1 cellular context compared by ENCODE assay signal in genomic region chr19:44593294-44593693, GRCh38.
TF ChIP-seq lines count a peak whose summit lies in the region.

No MANE protein-coding gene starts in this region.

TF ChIP-seq in IMR-90, 13 proteins besides CTCF, POLR2A, EP300 and RAD21 (continued from another document):
- TF ChIP-seq CEBPB (IDR thresholded peaks at IDR 0.05; ENCODE audit: low read depth, low read length) = no peak
- TF ChIP-seq USF2 (IDR thresholded peaks at IDR 0.05; ENCODE audit: low read depth, low read length) = no peak
- TF ChIP-seq NFE2L2 (IDR thresholded peaks at IDR 0.05; ENCODE audit: low read depth, low read length) = no peak
- no peak for TF ChIP-seq MAFK (IDR thresholded peaks at IDR 0.05; ENCODE audit: low read depth, low read length)
- TF ChIP-seq RCOR1 (IDR thresholded peaks at IDR 0.05; ENCODE audit: insufficient replicate concordance, low read length) = no peak
- no peak for TF ChIP-seq SMC3 (IDR thresholded peaks at IDR 0.05; ENCODE audit: low read depth, low read length)
- TF ChIP-seq, protein P1, sequence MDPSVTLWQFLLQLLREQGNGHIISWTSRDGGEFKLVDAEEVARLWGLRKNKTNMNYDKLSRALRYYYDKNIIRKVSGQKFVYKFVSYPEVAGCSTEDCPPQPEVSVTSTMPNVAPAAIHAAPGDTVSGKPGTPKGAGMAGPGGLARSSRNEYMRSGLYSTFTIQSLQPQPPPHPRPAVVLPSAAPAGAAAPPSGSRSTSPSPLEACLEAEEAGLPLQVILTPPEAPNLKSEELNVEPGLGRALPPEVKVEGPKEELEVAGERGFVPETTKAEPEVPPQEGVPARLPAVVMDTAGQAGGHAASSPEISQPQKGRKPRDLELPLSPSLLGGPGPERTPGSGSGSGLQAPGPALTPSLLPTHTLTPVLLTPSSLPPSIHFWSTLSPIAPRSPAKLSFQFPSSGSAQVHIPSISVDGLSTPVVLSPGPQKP (IDR thresholded peaks at IDR 0.05; ENCODE audit: borderline replicate concordance, low read depth, low read length) = no peak
- no peak for TF ChIP-seq FOS (IDR thresholded peaks at IDR 0.05; ENCODE audit: low read depth, low read length)
- no peak for TF ChIP-seq RFX5 (IDR thresholded peaks at IDR 0.05; ENCODE audit: low read depth, low read length)
- no peak for TF ChIP-seq MAZ (IDR thresholded peaks at IDR 0.05; ENCODE audit: borderline replicate concordance, low read depth, low read length)
- no peak for TF ChIP-seq MXI1 (IDR thresholded peaks at IDR 0.05; ENCODE audit: borderline replicate concordance, low read depth, low read length)
TF ChIP-seq in IMR-90: peak in this region for 0.
